Comparison of ENCODE assay signal across 1 cellular context in the genomic region with DNA sequence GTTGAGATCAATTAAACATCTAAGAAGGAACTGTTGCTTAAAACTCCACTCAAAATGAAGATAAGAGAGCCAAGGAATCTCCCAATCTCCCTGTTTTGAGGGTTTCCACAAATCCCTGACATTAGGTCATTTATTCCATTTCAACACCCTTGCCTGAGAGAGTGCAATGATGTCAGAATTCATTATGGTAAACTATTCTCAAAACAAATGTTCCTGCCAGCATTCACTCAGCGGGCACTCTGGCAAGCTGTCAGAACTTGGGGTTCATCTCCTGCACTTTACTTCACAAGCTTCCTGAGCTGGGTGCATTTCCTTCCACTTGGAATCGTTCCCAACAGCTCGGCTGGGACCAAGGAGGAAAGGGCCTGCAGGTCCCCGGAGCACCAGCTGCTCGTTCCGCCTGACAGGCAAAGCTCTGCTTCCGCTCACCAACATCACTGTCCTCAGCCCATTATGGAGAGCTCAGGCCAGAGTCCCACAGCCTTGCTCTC.
TF ChIP-seq lines count a peak whose summit lies in the region.

No MANE protein-coding gene starts in this region.

TF ChIP-seq in WTC11, 78 proteins besides CTCF, POLR2A, EP300 and RAD21 (continued from another document):
- TF ChIP-seq, protein P1, sequence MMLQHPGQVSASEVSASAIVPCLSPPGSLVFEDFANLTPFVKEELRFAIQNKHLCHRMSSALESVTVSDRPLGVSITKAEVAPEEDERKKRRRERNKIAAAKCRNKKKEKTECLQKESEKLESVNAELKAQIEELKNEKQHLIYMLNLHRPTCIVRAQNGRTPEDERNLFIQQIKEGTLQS (CRISPR knock-in tag; conservative IDR thresholded peaks at IDR 0.05): no peak
- TF ChIP-seq ESRRA (CRISPR knock-in tag; IDR thresholded peaks at IDR 0.05; ENCODE audit: borderline replicate concordance) (no peak), HMGXB4 (CRISPR knock-in tag; IDR thresholded peaks at IDR 0.05) (no peak), MAX (CRISPR knock-in tag; IDR thresholded peaks at IDR 0.05) (no peak), SMAD3 (CRISPR knock-in tag; IDR thresholded peaks at IDR 0.05; ENCODE audit: borderline replicate concordance) (no peak), ZBTB21 (CRISPR knock-in tag; IDR thresholded peaks at IDR 0.05; ENCODE audit: borderline replicate concordance) (no peak), NFE2L1 (CRISPR knock-in tag; IDR thresholded peaks at IDR 0.05) (no peak), E2F5 (CRISPR knock-in tag; IDR thresholded peaks at IDR 0.05) (no peak)
